8 cellular contexts compared by ENCODE assay signal in the genomic region with DNA sequence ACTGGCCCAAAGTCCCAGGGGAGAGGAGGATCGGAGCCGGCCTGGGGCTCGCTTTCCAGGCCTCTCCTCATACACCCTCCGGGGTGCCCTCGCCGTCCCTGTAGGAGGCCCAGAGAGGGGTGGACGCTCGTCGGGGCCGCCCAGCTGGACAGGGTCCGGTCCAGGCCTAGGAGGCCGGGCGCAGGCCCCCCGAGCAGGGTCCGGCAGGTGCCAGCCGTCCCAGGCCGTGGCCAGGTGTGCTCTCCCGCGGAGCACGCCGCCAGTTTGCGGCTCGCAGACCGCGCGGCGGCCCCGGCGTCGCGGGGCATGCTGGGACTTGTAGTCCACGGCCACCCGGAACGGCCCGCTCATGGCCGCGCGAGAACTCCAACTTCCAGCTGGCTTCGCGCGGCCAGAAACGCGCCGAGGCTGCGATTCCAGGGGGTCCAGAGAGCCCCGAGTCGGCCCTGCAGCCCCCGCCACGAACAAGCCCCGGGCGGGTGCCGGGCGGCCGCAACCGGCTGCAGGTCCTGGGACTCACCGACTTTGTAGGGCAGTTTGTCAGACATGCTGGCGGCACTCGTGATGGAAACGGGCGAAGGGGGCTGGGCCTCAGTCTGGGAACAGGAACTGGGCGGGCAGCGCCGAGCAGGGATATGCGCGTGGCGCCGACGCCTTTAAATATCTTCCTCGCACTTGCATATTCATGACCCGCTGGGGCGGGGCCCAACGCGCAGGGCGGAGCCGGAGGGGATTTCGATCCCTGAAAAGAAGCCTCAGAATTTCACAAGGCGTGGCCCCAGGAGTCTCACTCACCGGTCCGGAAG. TPM values are rescaled to one million over a fixed set of nuclear protein-coding genes. Genes with fewer than 3 reads are reported as not detected.
A peak's percentile ranks its signal among the peaks of the same experiment; 100 is the strongest.
DNase-seq lines count a peak whose midpoint lies in the region; ATAC-seq and TF ChIP-seq lines count a peak whose summit lies in the region.

Gene AHCY, minus strand, starts transcription at position 633 of the 806 bp plus-strand sequence. Its CDS starts 85 bp downstream, at position 548.

- H3K4me3 ChIP-seq in BE2C (ENCODE audit: low read depth, low read length) (peak within 1 kb of the TSS; percentile 97), coronary artery (peak within 1 kb of the TSS; percentile 83)

- peaks cover 2% of the 10 kb centered on the region for H3K27me3 Mint-ChIP-seq in activated CD4-positive, alpha-beta T cell treated with anti-CD3 and anti-CD28 coated beads, Interleukin-2, amount 10 ng/mL, durations not matched to agents 24 days and 14 days

- no peak for TF ChIP-seq CTCF in BE2C (IDR thresholded peaks at IDR 0.05; ENCODE audit: low read depth, low read length)
- TF ChIP-seq CTCF in coronary artery (IDR thresholded peaks at IDR 0.05) = no peak

- intact Hi-C loops in activated CD4-positive, alpha-beta T cell treated with anti-CD3 and anti-CD28 coated beads, Interleukin-2, amount 10 ng/mL, durations not matched to agents 24 days and 14 days (cut with micrococcal nuclease) = loop anchor here (1.0 to 2.0 kb wide), 5 partner anchors 60 to 521 kb away; partner anchors contain the start of genes DYNLRB1, ITCH and PIGU

- H3K4me1 ChIP-seq in BE2C = peaks cover 6% of the 10 kb centered on the region; the same call in 1 of the 2 replicates

- peak within 1 kb of the TSS; percentile 94 for H3K27ac Mint-ChIP-seq in activated CD4-positive, alpha-beta T cell treated with anti-CD3 and anti-CD28 coated beads, Interleukin-2, amount 10 ng/mL, durations not matched to agents 24 days and 14 days

- H3K27me3 ChIP-seq in BE2C = no peaks in the 10 kb centered on the region

- H3K9me3 Mint-ChIP-seq in activated CD4-positive, alpha-beta T cell treated with anti-CD3 and anti-CD28 coated beads, Interleukin-2, amount 10 ng/mL, durations not matched to agents 24 days and 14 days = no peaks in the 10 kb centered on the region

- H3K36me3 Mint-ChIP-seq in activated CD4-positive, alpha-beta T cell treated with anti-CD3 and anti-CD28 coated beads, Interleukin-2, amount 10 ng/mL, durations not matched to agents 24 days and 14 days (ENCODE audit: low read depth) = peaks cover 7% of the 10 kb centered on the region

- peaks cover 23% of the 10 kb centered on the region for H3K36me3 ChIP-seq in BE2C

- ATAC-seq in HG03460 (IDR thresholded peaks at IDR 0.05; ENCODE audit: unreplicated experiment) = peak; percentile 92

- H3K27ac ChIP-seq in coronary artery = peak within 1 kb of the TSS; percentile 80 to 99

- DNase-seq in BE2C = peak; percentile 98
- DNase-seq in GM19240 (ENCODE audit: insufficient read length, low spot score) = peak; percentile 94
- peak; percentile 97 to 99 for DNase-seq in NCI-H526 (lab: John Stamatoyannopoulos, UW)
- peak; percentile 98 for DNase-seq in activated CD4-positive, alpha-beta T cell treated with anti-CD3 and anti-CD28 coated beads, Interleukin-2, amount 10 ng/mL, durations not matched to agents 24 days and 14 days
- DNase-seq in coronary artery (ENCODE audit: low spot score) = peak; percentile 98
- peak; percentile 98 for DNase-seq in left kidney (ENCODE audit: low read depth, low spot score)
- peak; percentile 96 to 98 for DNase-seq in stimulated activated CD4-positive, alpha-beta T cell treated with anti-CD3 and anti-CD28 coated beads, Interleukin-2, amount 100 ng/mL, for 24 hours

- H3K9me3 ChIP-seq in BE2C = no peaks in the 10 kb centered on the region

- H3K4me3 Mint-ChIP-seq in activated CD4-positive, alpha-beta T cell treated with anti-CD3 and anti-CD28 coated beads, Interleukin-2, amount 10 ng/mL, durations not matched to agents 24 days and 14 days = peak within 1 kb of the TSS; percentile 91

- peaks cover 18% of the 10 kb centered on the region for H3K4me1 Mint-ChIP-seq in activated CD4-positive, alpha-beta T cell treated with anti-CD3 and anti-CD28 coated beads, Interleukin-2, amount 10 ng/mL, durations not matched to agents 24 days and 14 days

RNA-seq across cellular contexts. Expression of gene AHCY, which starts in this region (rescaled TPM):
- 181 TPM for polyA plus RNA-seq in BE2C (2012; ENCODE audit: insufficient read depth, insufficient read length, low read depth)
- 153 and 154 TPM in 2 replicates for total RNA-seq in activated CD4-positive, alpha-beta T cell treated with anti-CD3 and anti-CD28 coated beads, Interleukin-2, amount 10 ng/mL, durations not matched to agents 24 days and 14 days

Comparison
In these comparisons a context has a peak if more than half of its experiments do, and no peak if none do; other contexts are left out.
1. Peak in every context shown above with its lines: DNase-seq, ATAC-seq, H3K4me3 ChIP-seq and H3K27ac ChIP-seq.